9 cellular contexts compared by ENCODE assay signal in genomic region chr1:226066415-226067077, GRCh38.
DNase-seq lines count a peak whose midpoint lies in the region; ATAC-seq and TF ChIP-seq lines count a peak whose summit lies in the region.
"Had no signal": no experiment of that assay in that cellular context is flagged by ENCODE, and none has a peak within 500 bp of the region (broad histone marks: within the 10 kb centered on the region; RNA-seq: fewer than 3 reads in every experiment).

No MANE protein-coding gene starts in this region.

- no peak overlapping the region for H3K27ac ChIP-seq in HUES48 (ENCODE audit: low read depth, low read length)
- H3K27ac ChIP-seq: epithelial cell of prostate had no signal

- peaks cover 55% of the 10 kb centered on the region for H3K36me3 Mint-ChIP-seq in nephron (ENCODE audit: low read depth)

- DNase-seq in COLO829 (ENCODE audit: low spot score) (peak; percentile 21), cardiac fibroblast (ENCODE audit: low read depth in 2 of 2) (peak; percentile 26 to 27), GF-D8 (lab: John Stamatoyannopoulos, UW) (no peak)
- DNase-seq: NCI-H524 treated with DMSO at 0.1 percent for 48 hours had no signal

- no peaks in the 10 kb centered on the region for H3K27me3 Mint-ChIP-seq in nephron (ENCODE audit: low read depth)

- H3K36me3 ChIP-seq in HUES48 (ENCODE audit: control insufficient read depth, insufficient read depth, low read length), result peaks cover 66% of the 10 kb centered on the region

- no peak for TF ChIP-seq CTCF in cardiac fibroblast (IDR thresholded peaks at IDR 0.05; ENCODE audit: low read depth, low read length)
- TF ChIP-seq CTCF in nephron (IDR thresholded peaks at IDR 0.05; ENCODE audit: unreplicated experiment in 3 of 3), result no peak

- no peak overlapping the region for H3K27ac Mint-ChIP-seq in nephron

- peaks cover 23% of the 10 kb centered on the region for H3K4me1 ChIP-seq in HUES48 (ENCODE audit: control insufficient read depth, insufficient read depth, low read length)

- H3K9me3 Mint-ChIP-seq in nephron, result no peaks in the 10 kb centered on the region

- H3K4me3 ChIP-seq in HUES48 (ENCODE audit: low read depth, low read length) (peak overlapping the region; percentile 91), cardiac fibroblast (replicated peaks in 1 of 2; ENCODE audit: low read depth in 2 of 2, low read length in 2 of 2) (no peak overlapping the region)

- peak overlapping the region; percentile 88 to 100 (median 89) for H3K4me3 Mint-ChIP-seq in nephron

- H3K4me1 Mint-ChIP-seq in nephron, result peaks cover 37% of the 10 kb centered on the region

- ATAC-seq in GM18861 (IDR thresholded peaks at IDR 0.05; ENCODE audit: unreplicated experiment) (no peak), GM18868 (IDR thresholded peaks at IDR 0.05; ENCODE audit: unreplicated experiment) (no peak)

- H3K9me3 ChIP-seq in HUES48 (ENCODE audit: control insufficient read depth, insufficient read depth, low read length), result no peaks in the 10 kb centered on the region

- H3K27me3 ChIP-seq in HUES48 (ENCODE audit: control insufficient read depth, insufficient read depth, low read length), result no peaks in the 10 kb centered on the region

- H3K9ac ChIP-seq in HUES48 (ENCODE audit: low read depth, low read length), result no peak overlapping the region
